Comparison of ENCODE assay signal across 14 cellular contexts in genomic region chr5:127313379-127313778, GRCh38. TPM values are rescaled to one million over a fixed set of nuclear protein-coding genes. Genes with fewer than 3 reads are reported as not detected.
A peak's percentile ranks its signal among the peaks of the same experiment; 100 is the strongest.
DNase-seq lines count a peak whose midpoint lies in the region; ATAC-seq, FAIRE-seq and TF ChIP-seq lines count a peak whose summit lies in the region.
"Had no signal": no experiment of that assay in that cellular context is flagged by ENCODE, and none has a peak within 500 bp of the region (broad histone marks: within the 10 kb centered on the region; RNA-seq: fewer than 3 reads in every experiment).

No MANE protein-coding gene starts in this region.

- TF ChIP-seq POLR2A in breast epithelium (IDR thresholded peaks at IDR 0.05): no peak
- TF ChIP-seq POLR2A in K562 (conservative IDR thresholded peaks at IDR 0.05): no peak

- H3K36me3 Mint-ChIP-seq in activated T-helper 17 cell treated with anti-CD3 and anti-CD28 coated beads, Interleukin-2, amount 50 U/mL, for 72 hours (ENCODE audit: low read depth): no peaks in the 10 kb centered on the region

- no peak overlapping the region for H3K27ac Mint-ChIP-seq in activated T-helper 17 cell treated with anti-CD3 and anti-CD28 coated beads, Interleukin-2, amount 50 U/mL, for 72 hours

- POLR2A ChIA-PET in K562 (lab: Yijun Ruan, JAX): no interaction called here

- dilution Hi-C loops in mammary epithelial cell (cut with HindIII; ENCODE audit: low sequenced_read_pairs): no loop called here

- no peak for TF ChIP-seq EP300 in K562 (IDR thresholded peaks at IDR 0.05; ENCODE audit: low read length)

- WGBS in mammary epithelial cell (ENCODE audit: low coverage, missing lambda C conversion rate): 85% methylated on average over 3 of the region's 3 CpGs
- WGBS in K562 (ENCODE audit: insufficient coverage, low coverage, missing lambda C conversion rate): 10% methylated on average over 3 of the region's 3 CpGs

- no peaks in the 10 kb centered on the region for H4K20me1 ChIP-seq in mammary epithelial cell (ENCODE audit: insufficient read depth, low read length)
- no peaks in the 10 kb centered on the region for H4K20me1 ChIP-seq in OCI-LY3 (ENCODE audit: insufficient read depth, low read length)
- no peaks in the 10 kb centered on the region for H4K20me1 ChIP-seq in K562 (replicated peaks; ENCODE audit: control insufficient read depth, insufficient read depth, low read length)

- in situ Hi-C loops in mammary epithelial cell (cut with MboI; ENCODE audit: low sequenced_read_pairs in 2 of 2) (no loop called here), K562 (cut with MboI) (loop anchor here (25.0 kb wide), 2 partner anchors 676 to 976 kb away; a partner anchor contains a TSS)

- BruUV-seq in mammary epithelial cell (replicated peaks; lab: Mats Ljungman, UMichigan): no TSS peak
- no TSS peak for BruUV-seq in K562 (replicated peaks; lab: Mats Ljungman, UMichigan)

- peaks cover 7% of the 10 kb centered on the region for H3K27me3 Mint-ChIP-seq in activated T-helper 17 cell treated with anti-CD3 and anti-CD28 coated beads, Interleukin-2, amount 50 U/mL, for 72 hours

- no peaks in the 10 kb centered on the region for H3K36me3 ChIP-seq in mammary epithelial cell (ENCODE audit: insufficient read depth, low read length)
- no peaks in the 10 kb centered on the region for H3K36me3 ChIP-seq in breast epithelium
- H3K36me3 ChIP-seq in OCI-LY3 (replicated peaks; ENCODE audit: low read depth, low read length): no peaks in the 10 kb centered on the region
- H3K36me3 ChIP-seq in K562 (ENCODE audit: control insufficient read depth, insufficient read depth, low read length): no peaks in the 10 kb centered on the region
- no peaks in the 10 kb centered on the region for H3K36me3 ChIP-seq in lower lobe of right lung
- H3K36me3 ChIP-seq: MG63, SJSA1 had no signal

- FAIRE-seq in K562 (lab: Jason Lieb, UNC): peak; percentile 40
- FAIRE-seq: G401.6 had no signal

- H3K9me3 Mint-ChIP-seq in activated T-helper 17 cell treated with anti-CD3 and anti-CD28 coated beads, Interleukin-2, amount 50 U/mL, for 72 hours: no peaks in the 10 kb centered on the region

- H3K4me2 ChIP-seq in mammary epithelial cell (ENCODE audit: insufficient read depth, low read depth, low read length): peak overlapping the region; percentile 12
- peak overlapping the region; percentile 45 for H3K4me2 ChIP-seq in OCI-LY3 (ENCODE audit: low read length)
- no peak overlapping the region for H3K4me2 ChIP-seq in K562 (ENCODE audit: insufficient read depth, low read length)

- no peak overlapping the region for H3K4me3 Mint-ChIP-seq in activated T-helper 17 cell treated with anti-CD3 and anti-CD28 coated beads, Interleukin-2, amount 50 U/mL, for 72 hours

- H3K9ac ChIP-seq in mammary epithelial cell (ENCODE audit: insufficient read depth, low read length) (no peak overlapping the region), OCI-LY3 (ENCODE audit: low read length) (no peak overlapping the region), K562 (ENCODE audit: insufficient read depth in 1 of 2, low read depth in 2 of 2, low read length in 2 of 2) (no peak overlapping the region)

- DNase-seq in mammary epithelial cell (no peak), breast epithelium (ENCODE audit: low spot score in 2 of 2) (no peak), K562 (ENCODE audit: extremely low read depth in 1 of 4, low spot score in 3 of 4) (no peak), lower lobe of right lung (no peak), NCI-H146 (lab: John Stamatoyannopoulos, UW) (no peak)
- DNase-seq: NCI-H1694, NCI-H446 treated with DMSO at 0.1 percent for 48 hours had no signal

- no peaks in the 10 kb centered on the region for H3K4me1 Mint-ChIP-seq in activated T-helper 17 cell treated with anti-CD3 and anti-CD28 coated beads, Interleukin-2, amount 50 U/mL, for 72 hours

- no peaks in the 10 kb centered on the region for H3K9me3 ChIP-seq in mammary epithelial cell (replicated peaks; ENCODE audit: insufficient read depth, low read length)
- H3K9me3 ChIP-seq in breast epithelium: no peaks in the 10 kb centered on the region
- H3K9me3 ChIP-seq in OCI-LY3 (ENCODE audit: insufficient read depth, low read length): no peaks in the 10 kb centered on the region
- H3K9me3 ChIP-seq in K562 (replicated peaks; ENCODE audit: control insufficient read depth, insufficient read depth, low read depth, low read length): no peaks in the 10 kb centered on the region
- no peaks in the 10 kb centered on the region for H3K9me3 ChIP-seq in lower lobe of right lung
- H3K9me3 ChIP-seq: MG63, SJSA1 had no signal

- H2AFZ ChIP-seq in mammary epithelial cell (ENCODE audit: low read depth, low read length) (no peak overlapping the region), OCI-LY3 (ENCODE audit: low read depth, low read length) (no peak overlapping the region), K562 (ENCODE audit: low read depth, low read length) (no peak overlapping the region)

- no peak overlapping the region for H3K27ac ChIP-seq in mammary epithelial cell (ENCODE audit: insufficient read depth, low read depth, low read length)
- no peak overlapping the region for H3K27ac ChIP-seq in breast epithelium
- no peak overlapping the region for H3K27ac ChIP-seq in OCI-LY3 (ENCODE audit: low read length)
- no peak overlapping the region for H3K27ac ChIP-seq in K562 (ENCODE audit: extremely low read depth, low read depth, low read length)
- H3K27ac ChIP-seq in lower lobe of right lung: no peak overlapping the region
- H3K27ac ChIP-seq: SJSA1 had no signal

- CTCF ChIA-PET in mammary epithelial cell (lab: Charles Lee; ENCODE audit: low non-redundant PET) (no interaction called here), K562 (lab: Yijun Ruan, JAX; ENCODE audit: low intra/inter-chr PET ratio) (interaction anchor here (1.2 to 2.3 kb wide), 2 partner anchors 475 to 974 kb away, joined by 5 to 16 read pairs; no protein-coding TSS in a partner anchor)

- H3K79me2 ChIP-seq in mammary epithelial cell (ENCODE audit: insufficient read depth, low read length): no peaks in the 10 kb centered on the region
- no peaks in the 10 kb centered on the region for H3K79me2 ChIP-seq in OCI-LY3 (ENCODE audit: low read length)
- no peaks in the 10 kb centered on the region for H3K79me2 ChIP-seq in K562 (ENCODE audit: control insufficient read depth, insufficient read depth, low read length)

- ATAC-seq in K562: no peak
- no peak for ATAC-seq in lower lobe of right lung
- no peak for ATAC-seq in HG03097 (IDR thresholded peaks at IDR 0.05; ENCODE audit: low FRiP score, unreplicated experiment)
- ATAC-seq in activated T-helper 17 cell treated with anti-CD3 and anti-CD28 coated beads, Interleukin-2, amount 50 U/mL, for 72 hours (replicated peaks): no peak

- TF ChIP-seq CTCF in mammary epithelial cell (conservative IDR thresholded peaks at IDR 0.05 in 1 of 2, IDR thresholded peaks at IDR 0.05 in 1 of 2; ENCODE audit: extremely low read depth in 1 of 2, insufficient read depth in 1 of 2, low read depth in 1 of 2, low read length in 2 of 2) (no peak), breast epithelium (IDR thresholded peaks at IDR 0.05) (no peak), OCI-LY3 (IDR thresholded peaks at IDR 0.05; ENCODE audit: low read depth, low read length) (no peak), K562 (IDR thresholded peaks at IDR 0.05 in 2 of 3, conservative IDR thresholded peaks at IDR 0.05 in 1 of 3; ENCODE audit: insufficient read depth in 2 of 3, low read depth in 1 of 3, low read length in 3 of 3) (no peak), lower lobe of right lung (IDR thresholded peaks at IDR 0.05) (no peak)

- no peaks in the 10 kb centered on the region for H3K9me1 ChIP-seq in K562 (ENCODE audit: control insufficient read depth, insufficient read depth, low read length)

- H3K4me3 ChIP-seq in mammary epithelial cell (replicated peaks in 1 of 3; ENCODE audit: insufficient read depth in 1 of 3, low read depth in 2 of 3, low read length in 3 of 3): no peak overlapping the region
- no peak overlapping the region for H3K4me3 ChIP-seq in breast epithelium
- H3K4me3 ChIP-seq in OCI-LY3 (ENCODE audit: low read length): no peak overlapping the region
- H3K4me3 ChIP-seq in K562: no peak overlapping the region
- no peak overlapping the region for H3K4me3 ChIP-seq in lower lobe of right lung
- H3K4me3 ChIP-seq: MG63, SJSA1 had no signal

- no peak for TF ChIP-seq RAD21 in K562 (CRISPR knock-in tag; conservative IDR thresholded peaks at IDR 0.05 in 1 of 2, IDR thresholded peaks at IDR 0.05 in 1 of 2)

- intact Hi-C loops in mammary epithelial cell (cut with micrococcal nuclease): loop anchor here (5.0 kb wide), 2 partner anchors 351 to 456 kb away; no protein-coding TSS in a partner anchor
- intact Hi-C loops in breast epithelium (cut with DNase I; ENCODE audit: low total_unique reads): no loop called here
- intact Hi-C loops in K562 (cut with micrococcal nuclease): loop anchor here (5.0 to 10.0 kb wide), 2 partner anchors 339 to 466 kb away; no protein-coding TSS in a partner anchor
- intact Hi-C loops in lower lobe of right lung (cut with DNase I): no loop called here

- H3K4me1 ChIP-seq in mammary epithelial cell (ENCODE audit: insufficient read depth, low read length): no peaks in the 10 kb centered on the region
- no peaks in the 10 kb centered on the region for H3K4me1 ChIP-seq in breast epithelium
- H3K4me1 ChIP-seq in OCI-LY3 (ENCODE audit: low read length): no peaks in the 10 kb centered on the region
- no peaks in the 10 kb centered on the region for H3K4me1 ChIP-seq in K562 (replicated peaks in 1 of 2; ENCODE audit: control insufficient read depth in 2 of 2, insufficient read depth in 2 of 2, low read length in 2 of 2)
- H3K4me1 ChIP-seq in lower lobe of right lung: no peaks in the 10 kb centered on the region
- H3K4me1 ChIP-seq: SJSA1 had no signal

- peaks cover 6% of the 10 kb centered on the region for H3K27me3 ChIP-seq in mammary epithelial cell (ENCODE audit: insufficient read depth, low read length)
- H3K27me3 ChIP-seq in breast epithelium: no peaks in the 10 kb centered on the region
- no peaks in the 10 kb centered on the region for H3K27me3 ChIP-seq in OCI-LY3 (ENCODE audit: low read depth, low read length)
- 0 out of 5 replicates have a peak, but pooled peaks cover 0 to 4% of the 10 kb centered on the region in 2 experiments for H3K27me3 ChIP-seq in K562 (ENCODE audit: control insufficient read depth in 2 of 2, insufficient read depth in 2 of 2, low read length in 2 of 2)
- H3K27me3 ChIP-seq in lower lobe of right lung (ENCODE audit: low read depth): no peaks in the 10 kb centered on the region

RNA-seq across cellular contexts. Expression of gene MEGF10, which starts 22.8 kb away (rescaled TPM):
- total RNA-seq in mammary epithelial cell (1 to 10 TPM in 1 of 2 donors, under 1 TPM in 1; 0.40 to 2.2 TPM), breast epithelium (10 to 100 TPM in 1 of 3 donors, 1 to 10 TPM in 1, under 1 TPM in 1; 0.48 to 14.4 (median 2.3) TPM), K562 (2014; rRNA removed) (not detected in 2 replicates), K562 (2014; rRNA removed; fragmentation: Illumina TruSeq; extraction: Trizol) (not detected in 2 replicates), K562 (2015; rRNA removed; fragmentation: Illumina TruSeq; extraction: Trizol) (not detected in 2 replicates), K562 (2021) (0.07 TPM in 1 of 2 replicates, not detected in the other), lower lobe of right lung (0.30 TPM)
- polyA plus RNA-seq in mammary epithelial cell (not detected), K562 (2011; rRNA removed) (not detected in 2 replicates), K562 (2014; fragmentation: Illumina TruSeq; extraction: Trizol) (not detected in 2 replicates), K562 (2014; fragmentation: Nextera tagmentation; extraction: Ambion mirVana) (not detected), K562 (2014; rRNA removed) (not detected in 2 replicates)
- not detected for polyA minus RNA-seq in mammary epithelial cell
- not detected in 2 replicates for total RNA-seq in K562 (2011; cell fraction: chromatin; rRNA removed; ENCODE audit: low replicate concordance)
- not detected in 2 replicates for total RNA-seq in K562 (2011; cell fraction: nucleolus; rRNA removed)
- total RNA-seq in K562 (2011; cell fraction: nucleoplasm; rRNA removed): not detected in 2 replicates
- not detected in 2 replicates for polyA plus RNA-seq in K562 (2011; cell fraction: cytosol; rRNA removed)
- polyA plus RNA-seq in K562 (2011; cell fraction: nucleus; rRNA removed): not detected in 2 replicates
- polyA plus RNA-seq in K562 (2012): not detected in 2 replicates
- polyA minus RNA-seq in K562 (2011; rRNA and poly(A)+ RNA removed): not detected in 2 replicates
- polyA minus RNA-seq in K562 (2011; cell fraction: cytosol; rRNA and poly(A)+ RNA removed): not detected in 2 replicates
- not detected in 2 replicates for polyA minus RNA-seq in K562 (2011; cell fraction: nucleus; rRNA and poly(A)+ RNA removed)
- total RNA-seq in activated T-helper 17 cell treated with anti-CD3 and anti-CD28 coated beads, Interleukin-2, amount 50 U/mL, for 72 hours: under 1 TPM in 1 of 2 donors, not detected in 1; 0.28 TPM
- polyA plus RNA-seq: BJ had no signal

Comparison
In these comparisons a context has a peak if more than half of its experiments do, and no peak if none do; other contexts are left out.
1. intact Hi-C loops: an anchor here in mammary epithelial cell (5.0 kb wide) and K562 (5.0 to 10.0 kb wide); none called in breast epithelium and lower lobe of right lung.